7 cellular contexts compared by ENCODE assay signal in the genomic region with DNA sequence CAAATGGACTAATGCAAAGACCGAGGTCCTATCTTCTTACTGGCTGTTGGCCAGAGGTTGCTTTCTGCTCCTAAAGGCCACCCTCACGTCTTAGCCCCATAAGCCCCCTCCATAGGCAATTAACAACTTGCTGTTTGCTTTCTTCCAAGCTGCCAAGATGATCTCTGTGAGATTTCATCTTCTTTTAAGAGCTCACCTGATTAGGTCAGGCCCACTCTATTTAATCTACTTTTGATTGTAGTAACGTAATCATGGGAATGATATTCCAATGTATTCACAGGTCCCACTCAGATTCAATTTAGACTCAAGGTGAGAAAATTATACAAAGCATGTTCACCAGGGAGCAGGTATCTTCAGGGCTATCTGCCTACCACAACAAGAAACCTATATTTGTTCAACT.
"Had no signal": no experiment of that assay in that cellular context is flagged by ENCODE, and none has a peak within 500 bp of the region (broad histone marks: within the 10 kb centered on the region; RNA-seq: fewer than 3 reads in every experiment).

No MANE protein-coding gene starts in this region.

- FAIRE-seq: HepG2, HTR-8/SVneo had no signal

- H3K9ac ChIP-seq: KMS-11 had no signal

- H3K4me2 ChIP-seq: KMS-11 had no signal

- ATAC-seq: HepG2 had no signal

- DNase-seq: IMR-90, KBM-7, KG1 had no signal

- H3K27ac ChIP-seq: HL-60, KMS-11 had no signal
